11 cellular contexts compared by ENCODE assay signal in the genomic region with DNA sequence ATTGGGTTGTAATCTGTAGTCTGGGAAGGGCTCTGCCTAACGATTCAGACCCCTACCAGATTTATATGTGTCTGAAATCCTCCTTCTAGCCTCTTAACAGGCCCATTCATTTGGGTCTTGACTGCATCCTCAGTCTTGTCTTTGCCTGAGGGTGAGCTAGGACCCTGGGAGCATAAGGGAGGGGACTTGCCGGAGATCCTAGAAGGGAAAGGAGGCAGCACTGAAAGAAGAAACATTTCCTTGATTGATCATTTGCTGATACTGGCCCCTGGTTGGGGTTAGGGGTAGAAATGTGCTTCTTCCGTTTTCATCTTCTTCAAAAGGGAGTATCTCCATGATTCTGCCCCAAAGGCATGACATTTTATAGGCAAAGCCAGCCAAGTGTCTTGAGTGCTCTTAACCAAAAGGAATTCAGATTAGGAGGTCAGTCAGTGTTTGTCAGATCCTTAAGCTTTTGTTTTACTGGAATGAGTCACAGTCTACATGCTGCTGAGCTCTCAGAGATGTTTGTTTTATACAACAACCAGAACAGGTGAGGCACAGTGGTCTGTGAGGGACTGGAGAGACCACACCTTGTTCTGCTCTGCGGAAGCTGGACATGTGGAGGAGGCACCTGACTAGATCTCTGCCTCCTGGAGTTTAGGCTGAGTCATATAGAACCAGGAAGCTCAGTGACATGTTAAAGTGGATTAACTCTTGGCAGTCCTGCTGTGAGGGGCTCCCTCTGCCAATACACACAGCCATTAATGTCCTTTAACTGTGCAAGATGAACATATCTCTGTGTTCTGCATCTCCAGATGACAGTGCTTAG. TPM values are rescaled to one million over a fixed set of nuclear protein-coding genes. Genes with fewer than 3 reads are reported as not detected.
A peak's percentile ranks its signal among the peaks of the same experiment; 100 is the strongest.
DNase-seq lines count a peak whose midpoint lies in the region; ATAC-seq, FAIRE-seq and TF ChIP-seq lines count a peak whose summit lies in the region.
"Had no signal": no experiment of that assay in that cellular context is flagged by ENCODE, and none has a peak within 500 bp of the region (broad histone marks: within the 10 kb centered on the region; RNA-seq: fewer than 3 reads in every experiment).

No MANE protein-coding gene starts in this region.

- DNase-seq in COR-L47 (lab: John Stamatoyannopoulos, UW): peak; percentile 69
- DNase-seq in NCI-H128 (lab: John Stamatoyannopoulos, UW; ENCODE audit: unreplicated experiment): peak; percentile 9
- DNase-seq in SK-N-DZ (ENCODE audit: low spot score): peak; percentile 49
- peak; percentile 66 for DNase-seq in kidney
- no peak for DNase-seq in AG20443 (ENCODE audit: low spot score)
- no peak for DNase-seq in amygdala (lab: John Stamatoyannopoulos, UW)
- no peak for DNase-seq in D721Med (ENCODE audit: insufficient read length, low spot score)

- FAIRE-seq in kidney (lab: Jason Lieb, UNC) (no peak), D721Med (lab: Jason Lieb, UNC) (no peak)

- H3K4me3 ChIP-seq in kidney (ENCODE audit: low read length in 2 of 2): no peak overlapping the region
- H3K4me3 ChIP-seq: BLaER1 treated with 17β-estradiol and CSF1 and Interleukin-3, amounts not matched to agents 10 nM and 100 nM; body of pancreas had no signal

- ATAC-seq in GM21526 (IDR thresholded peaks at IDR 0.05; ENCODE audit: low FRiP score, unreplicated experiment): no peak
- ATAC-seq: body of pancreas, left lobe of liver had no signal

- H3K27ac ChIP-seq in kidney (ENCODE audit: low read depth in 2 of 2, low read length in 2 of 2): no peak overlapping the region
- H3K27ac ChIP-seq: BLaER1 treated with 17β-estradiol and CSF1 and Interleukin-3, amounts not matched to agents 10 nM and 100 nM; body of pancreas had no signal

- H3K36me3 ChIP-seq in kidney (ENCODE audit: control insufficient read depth in 1 of 2, insufficient read depth in 2 of 2, low read length in 2 of 2): no peaks in the 10 kb centered on the region
- H3K36me3 ChIP-seq: BLaER1 treated with 17β-estradiol and CSF1 and Interleukin-3, amounts not matched to agents 10 nM and 100 nM had no signal

- intact Hi-C loops in kidney (cut with DNase I): no loop called here

- no peaks in the 10 kb centered on the region for H3K4me1 ChIP-seq in kidney (ENCODE audit: control insufficient read depth in 1 of 2, insufficient read depth in 1 of 2, low read depth in 1 of 2, low read length in 2 of 2)
- H3K4me1 ChIP-seq: body of pancreas had no signal

- no peak overlapping the region for H3K9ac ChIP-seq in kidney (ENCODE audit: low read length in 2 of 2)
- H3K9ac ChIP-seq: BLaER1 treated with 17β-estradiol and CSF1 and Interleukin-3, amounts not matched to agents 10 nM and 100 nM had no signal

- TF ChIP-seq CTCF in kidney (IDR thresholded peaks at IDR 0.05; ENCODE audit: borderline replicate concordance, extremely low read depth, insufficient read depth): no peak
- no peak for TF ChIP-seq CTCF in D721Med (IDR thresholded peaks at IDR 0.05; ENCODE audit: insufficient read depth, missing control alignments)

- H3K9me3 ChIP-seq in kidney (ENCODE audit: control insufficient read depth in 1 of 2, low read length in 2 of 2): no peaks in the 10 kb centered on the region
- H3K9me3 ChIP-seq: BLaER1 treated with 17β-estradiol and CSF1 and Interleukin-3, amounts not matched to agents 10 nM and 100 nM; body of pancreas had no signal

RNA-seq across cellular contexts. Expression of gene PCDHAC2, which starts 37.7 kb away (rescaled TPM):
- polyA plus RNA-seq in SK-N-DZ (2014; cell fraction: cytosol; rRNA removed): 0.64 and 0.90 TPM in 2 replicates
- 1.4 and 3.0 TPM in 2 replicates for polyA plus RNA-seq in SK-N-DZ (2014; cell fraction: nucleus; rRNA removed)
- total RNA-seq in kidney: 3.6 TPM
- 0.30 TPM for polyA plus RNA-seq in kidney (ENCODE audit: insufficient read depth, low read depth, low replicate concordance)

RNA-seq across cellular contexts. Expression of gene PCDHB1, which starts 47.2 kb away (rescaled TPM):
- polyA plus RNA-seq in SK-N-DZ (2014; cell fraction: cytosol; rRNA removed): 0.08 and 0.23 TPM in 2 replicates
- 0.14 and 0.36 TPM in 2 replicates for polyA plus RNA-seq in SK-N-DZ (2014; cell fraction: nucleus; rRNA removed)
- 0.50 TPM for total RNA-seq in kidney
- polyA plus RNA-seq in kidney (ENCODE audit: insufficient read depth, low read depth, low replicate concordance): 0.09 TPM
- total RNA-seq: left lobe of liver had no signal

Comparison
In these comparisons a context has a peak if more than half of its experiments do, and no peak if none do; other contexts are left out.
1. DNase-seq: peak in COR-L47 (single experiment), NCI-H128 (single experiment), SK-N-DZ (single experiment) and kidney (single experiment); none in AG20443 (single experiment), amygdala (0 of 56) and D721Med (single experiment).